ENCODE assay signal across 23 cellular contexts in the genomic region with DNA sequence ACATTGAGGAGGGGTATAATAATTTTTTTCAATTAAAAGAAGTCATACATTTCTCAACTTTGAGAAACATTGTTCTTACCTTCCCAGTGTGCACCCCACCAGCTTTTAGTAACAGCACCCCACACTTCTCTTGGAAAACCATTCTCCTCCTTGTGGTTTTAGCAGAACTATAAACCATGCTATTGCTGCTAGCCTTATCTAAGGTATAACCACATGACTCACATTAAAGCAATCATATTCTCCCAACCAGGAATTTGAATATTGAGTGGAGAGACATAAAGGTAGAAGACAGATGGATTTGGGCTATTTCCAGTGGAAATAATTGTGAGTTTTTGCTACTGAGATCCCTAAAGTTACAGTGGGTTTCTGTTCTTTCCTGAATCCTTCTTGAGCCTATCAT.
"Had no signal": no experiment of that assay in that cellular context is flagged by ENCODE, and none has a peak within 500 bp of the region (broad histone marks: within the 10 kb centered on the region; RNA-seq: fewer than 3 reads in every experiment).

No MANE protein-coding gene starts in this region.

- H3K36me3 ChIP-seq: left lung, lower lobe of right lung, ovary, right atrium auricular region, right lobe of liver, stomach, thyroid gland, transverse colon, upper lobe of left lung, vagina had no signal

- H3K4me3 ChIP-seq: hepatocyte, left lung, lower lobe of right lung, ovary, right atrium auricular region, right lobe of liver, stomach, testis, thyroid gland, transverse colon, upper lobe of left lung, vagina had no signal

- DNase-seq: islet precursor cell; left lung; lower lobe of right lung; mammary epithelial cell; mesendoderm; naive thymus-derived CD4-positive, alpha-beta T cell; ovary; right lobe of liver; stimulated activated CD4-positive, alpha-beta T cell treated with anti-CD3 and anti-CD28 coated beads, Interleukin-12 subunit alpha, Interleukin-12 subunit beta, amount 100 ng/mL, for 4 hours; stimulated activated CD4-positive, alpha-beta T cell treated with anti-CD3 and anti-CD28 coated beads, Interleukin-15, amount 100 ng/mL, for 24 hours; stimulated activated CD4-positive, alpha-beta T cell treated with anti-CD3 and anti-CD28 coated beads, Interleukin-2, amount 100 ng/mL, for 24 hours; stimulated activated CD4-positive, alpha-beta T cell treated with anti-CD3 and anti-CD28 coated beads, Interleukin-4, amount 100 ng/mL, for 1 hour; stimulated activated naive B cell treated with anti-CD40 and anti-IgM and Interleukin-4, amounts not matched to agents 10 μg/mL and 1 μg/mL and 100 μg/mL, for 72 hours; stimulated activated naive CD8-positive, alpha-beta T cell treated with anti-CD3 and anti-CD28 coated beads, Interleukin-15, Interleukin-2, amounts not matched to agents 100 U/mL and 50 U/mL, for 24 hours; stomach; testis; thyroid gland; transverse colon; upper lobe of left lung had no signal

- H3K27me3 ChIP-seq: hepatocyte, left lung, ovary, right atrium auricular region, right lobe of liver, stomach, testis, thyroid gland, transverse colon, upper lobe of left lung, vagina had no signal

- H3K4me1 ChIP-seq: left lung, lower lobe of right lung, right atrium auricular region, right lobe of liver, stomach, testis, thyroid gland, upper lobe of left lung, vagina had no signal

- H3K9me3 ChIP-seq: left lung, lower lobe of right lung, ovary, right atrium auricular region, right lobe of liver, stomach, testis, thyroid gland, transverse colon, upper lobe of left lung, vagina had no signal

- ATAC-seq: left lung; lower lobe of right lung; naive thymus-derived CD4-positive, alpha-beta T cell; natural killer cell treated with Interleukin-12 subunit alpha and Interleukin-12 subunit beta and Interleukin-15 and Interleukin-18, amount 100 ng/mL, for 72 hours; right lobe of liver; stimulated activated naive B cell treated with anti-CD40 and anti-IgM and Interleukin-4, amounts not matched to agents 10 μg/mL and 1 μg/mL and 100 μg/mL, for 72 hours; stimulated activated naive CD8-positive, alpha-beta T cell treated with anti-CD3 and anti-CD28 coated beads, Interleukin-15, Interleukin-2, amounts not matched to agents 100 U/mL and 50 U/mL, for 24 hours had no signal
